ENCODE assay signal across 14 cellular contexts in genomic region chr1:20931930-20932436, GRCh38.
DNase-seq lines count a peak whose midpoint lies in the region; ATAC-seq, FAIRE-seq and TF ChIP-seq lines count a peak whose summit lies in the region.
"Had no signal": no experiment of that assay in that cellular context is flagged by ENCODE, and none has a peak within 500 bp of the region (broad histone marks: within the 10 kb centered on the region; RNA-seq: fewer than 3 reads in every experiment).

No MANE protein-coding gene starts in this region.

- no peaks in the 10 kb centered on the region for H3K36me3 ChIP-seq in pancreas

- ATAC-seq in HG02610 (IDR thresholded peaks at IDR 0.05; ENCODE audit: unreplicated experiment) = peak; percentile 18
- peak; percentile 34 to 39 for ATAC-seq in activated T-cell treated with anti-CD3 and anti-CD28 coated beads, Interleukin-2, amount 50 U/mL, for 4 hours
- peak; percentile 70 for ATAC-seq in stimulated activated effector memory CD8-positive, alpha-beta T cell treated with anti-CD3 and anti-CD28 coated beads, Interleukin-12 subunit alpha, Interleukin-12 subunit beta, amount 100 ng/mL, for 72 hours
- no peak for ATAC-seq in pancreas
- ATAC-seq in omental fat pad (ENCODE audit: low FRiP score) = no peak
- ATAC-seq: right cardiac atrium, Right ventricle myocardium inferior had no signal

- no peak for FAIRE-seq in pancreas (lab: Jason Lieb, UNC)

- TF ChIP-seq CTCF in pancreas (IDR thresholded peaks at IDR 0.05) = no peak
- no peak for TF ChIP-seq CTCF in omental fat pad (IDR thresholded peaks at IDR 0.05)
- no peak for TF ChIP-seq CTCF in osteocyte (IDR thresholded peaks at IDR 0.05)

- H3K27me3 Mint-ChIP-seq in activated T-cell treated with anti-CD3 and anti-CD28 coated beads, Interleukin-2, amount 50 U/mL, for 4 hours (ENCODE audit: low read depth) = no peaks in the 10 kb centered on the region
- H3K27me3 Mint-ChIP-seq in osteocyte (ENCODE audit: unreplicated experiment) = no peaks in the 10 kb centered on the region

- intact Hi-C loops in pancreas (cut with DNase I) = no loop called here

- peak overlapping the region; percentile 18 for H3K27ac Mint-ChIP-seq in stimulated activated effector memory CD8-positive, alpha-beta T cell treated with anti-CD3 and anti-CD28 coated beads, Interleukin-12 subunit alpha, Interleukin-12 subunit beta, amount 100 ng/mL, for 72 hours
- H3K27ac Mint-ChIP-seq in osteocyte (ENCODE audit: unreplicated experiment) = no peak overlapping the region
- H3K27ac Mint-ChIP-seq: H9 had no signal

- no peaks in the 10 kb centered on the region for H3K9me3 Mint-ChIP-seq in activated T-cell treated with anti-CD3 and anti-CD28 coated beads, Interleukin-2, amount 50 U/mL, for 4 hours
- H3K9me3 Mint-ChIP-seq in stimulated activated effector memory CD8-positive, alpha-beta T cell treated with anti-CD3 and anti-CD28 coated beads, Interleukin-12 subunit alpha, Interleukin-12 subunit beta, amount 100 ng/mL, for 72 hours = no peaks in the 10 kb centered on the region
- H3K9me3 Mint-ChIP-seq in osteocyte (ENCODE audit: unreplicated experiment) = no peaks in the 10 kb centered on the region
- H3K9me3 Mint-ChIP-seq: H9 had no signal

- no peak overlapping the region for H3K4me3 ChIP-seq in pancreas

- H3K9me3 ChIP-seq in pancreas = no peaks in the 10 kb centered on the region

- WGBS in pancreas, 2 donors = 92 to 94% methylated on average over 2 of the region's 2 CpGs

- H3K4me3 Mint-ChIP-seq in activated T-cell treated with anti-CD3 and anti-CD28 coated beads, Interleukin-2, amount 50 U/mL, for 4 hours = peak overlapping the region; percentile 13
- peak overlapping the region; percentile 33 for H3K4me3 Mint-ChIP-seq in stimulated activated effector memory CD8-positive, alpha-beta T cell treated with anti-CD3 and anti-CD28 coated beads, Interleukin-12 subunit alpha, Interleukin-12 subunit beta, amount 100 ng/mL, for 72 hours
- no peak overlapping the region for H3K4me3 Mint-ChIP-seq in osteocyte (ENCODE audit: unreplicated experiment)
- H3K4me3 Mint-ChIP-seq: H9 had no signal

- H3K27ac ChIP-seq in pancreas = no peak overlapping the region
- H3K27ac ChIP-seq: epithelial cell of prostate had no signal

- H3K4me1 Mint-ChIP-seq in activated T-cell treated with anti-CD3 and anti-CD28 coated beads, Interleukin-2, amount 50 U/mL, for 4 hours (ENCODE audit: low read depth) = peaks cover 35% of the 10 kb centered on the region
- H3K4me1 Mint-ChIP-seq in stimulated activated effector memory CD8-positive, alpha-beta T cell treated with anti-CD3 and anti-CD28 coated beads, Interleukin-12 subunit alpha, Interleukin-12 subunit beta, amount 100 ng/mL, for 72 hours = peaks cover 34% of the 10 kb centered on the region
- H3K4me1 Mint-ChIP-seq in osteocyte (ENCODE audit: unreplicated experiment) = peaks cover 27% of the 10 kb centered on the region

- H3K27me3 ChIP-seq in pancreas = no peaks in the 10 kb centered on the region

- H3K4me1 ChIP-seq in pancreas = no peaks in the 10 kb centered on the region

- H3K36me3 Mint-ChIP-seq in activated T-cell treated with anti-CD3 and anti-CD28 coated beads, Interleukin-2, amount 50 U/mL, for 4 hours (ENCODE audit: insufficient read depth) = peaks cover 26% of the 10 kb centered on the region
- no peaks in the 10 kb centered on the region for H3K36me3 Mint-ChIP-seq in stimulated activated effector memory CD8-positive, alpha-beta T cell treated with anti-CD3 and anti-CD28 coated beads, Interleukin-12 subunit alpha, Interleukin-12 subunit beta, amount 100 ng/mL, for 72 hours
- H3K36me3 Mint-ChIP-seq in osteocyte (ENCODE audit: unreplicated experiment) = peaks cover 23% of the 10 kb centered on the region

- DNase-seq in activated T-cell treated with anti-CD3 and anti-CD28 coated beads for 24 hours (ENCODE audit: low read depth) (peak; percentile 5), activated T-cell treated with anti-CD3 and anti-CD28 coated beads for 4 hours (no peak), pancreas (no peak), omental fat pad (ENCODE audit: low spot score) (no peak), osteocyte (ENCODE audit: extremely low spot score, unreplicated experiment) (no peak)
- DNase-seq in activated T-cell treated with anti-CD3 and anti-CD28 coated beads, Interleukin-2, amount 50 U/mL, for 4 hours = no peak
- peak in 1 of 2 donors; percentile 63 for DNase-seq in stimulated activated effector memory CD8-positive, alpha-beta T cell treated with anti-CD3 and anti-CD28 coated beads, Interleukin-12 subunit alpha, Interleukin-12 subunit beta, amount 100 ng/mL, for 72 hours (ENCODE audit: low spot score in 2 of 2)
- DNase-seq: H9, NCI-H2081 treated with DMSO at 0.1 percent for 48 hours, NCI-H774, right cardiac atrium had no signal

Comparison
In these comparisons a context has a peak if more than half of its experiments do, and no peak if none do; other contexts are left out.
1. ATAC-seq: peak in HG02610 (single experiment), activated T-cell treated with anti-CD3 and anti-CD28 coated beads, Interleukin-2, amount 50 U/mL, for 4 hours (2 of 2) and stimulated activated effector memory CD8-positive, alpha-beta T cell treated with anti-CD3 and anti-CD28 coated beads, Interleukin-12 subunit alpha, Interleukin-12 subunit beta, amount 100 ng/mL, for 72 hours (single experiment); none in pancreas (0 of 4) and omental fat pad (single experiment).